Comparison of ENCODE assay signal across 8 cellular contexts in the genomic region with DNA sequence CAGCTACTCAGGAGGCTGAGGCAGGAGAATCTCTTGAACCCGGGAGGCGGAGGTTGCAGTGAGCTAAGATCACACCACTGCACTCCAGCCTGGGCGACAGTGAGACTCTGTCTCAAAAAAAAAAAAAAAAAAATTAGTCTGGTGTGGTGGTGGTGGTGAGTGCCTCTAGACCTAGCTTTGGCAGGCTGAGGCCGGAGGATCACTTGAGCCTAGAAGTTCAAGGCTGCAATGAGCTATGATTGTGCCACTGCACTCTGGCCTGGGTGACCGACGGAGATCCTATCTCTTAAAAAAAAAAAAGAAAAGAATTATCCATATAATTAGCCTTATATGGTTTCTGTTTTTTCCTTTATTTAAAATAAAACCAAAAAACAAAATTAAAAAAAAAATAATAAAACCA. TPM values are rescaled to one million over a fixed set of nuclear protein-coding genes. Genes with fewer than 3 reads are reported as not detected.
DNase-seq lines count a peak whose midpoint lies in the region; ATAC-seq, FAIRE-seq and TF ChIP-seq lines count a peak whose summit lies in the region.
"Not testable (repeated sequence)": the region's sequence is repeated elsewhere in the genome, so short reads cannot be mapped to it uniquely, and the experiment has no call there.

No MANE protein-coding gene starts in this region.

- not testable (repeated sequence) for H3K27me3 Mint-ChIP-seq in chondrocyte (ENCODE audit: low read depth)

- not testable (repeated sequence) for H3K9ac ChIP-seq in SU-DHL-6 (ENCODE audit: low read length); liver (ENCODE audit: low read depth in 1 of 2, low read length in 2 of 2); trophoblast cell (ENCODE audit: low read length)

- not testable (repeated sequence) for TF ChIP-seq CTCF in SU-DHL-6 (IDR thresholded peaks at IDR 0.05; ENCODE audit: insufficient read depth, low read length, poor library complexity, severe bottlenecking); chondrocyte (IDR thresholded peaks at IDR 0.05); liver (IDR thresholded peaks at IDR 0.05; ENCODE audit: low read depth, low read length, missing input control); stomach (IDR thresholded peaks at IDR 0.05)

- H4K8ac ChIP-seq in trophoblast cell (ENCODE audit: low read depth, low read length), result not testable (repeated sequence)

- H3K79me1 ChIP-seq in trophoblast cell (ENCODE audit: low read length), result not testable (repeated sequence)

- H3K18ac ChIP-seq in trophoblast cell (ENCODE audit: low read length), result not testable (repeated sequence)

- not testable (repeated sequence) for H3K23ac ChIP-seq in trophoblast cell (ENCODE audit: low read length)

- H3K27ac ChIP-seq in SU-DHL-6 (ENCODE audit: low read depth, low read length) (peak overlapping the region; percentile 55), stomach (peak overlapping the region in 3 of 5 donors; percentile 47 to 99 (median 62))
- not testable (repeated sequence) for H3K27ac ChIP-seq in liver (ENCODE audit: low read depth in 1 of 2, low read length in 2 of 2); trophoblast cell (ENCODE audit: low read depth, low read length)

- H3K4ac ChIP-seq in trophoblast cell (ENCODE audit: low read depth, low read length), result peak overlapping the region; percentile 98

- H3K4me3 ChIP-seq in SU-DHL-6 (ENCODE audit: insufficient read depth, low read length, poor library complexity, severe bottlenecking); liver (ENCODE audit: low read depth in 1 of 3, low read length in 3 of 3); trophoblast cell (ENCODE audit: low read depth, low read length); stomach: not testable (repeated sequence)

- H2BK12ac ChIP-seq in trophoblast cell (ENCODE audit: low read length), result not testable (repeated sequence)

- WGBS in liver, result 63% methylated on average over 6 of the region's 6 CpGs
- WGBS in trophoblast cell (ENCODE audit: extremely low coverage, insufficient coverage, insufficient read length), result no CpG with 5 or more reads among the region's 6 CpGs
- WGBS in stomach, 5 donors, result 90 to 96% (median 95%) methylated on average over 6 of the region's 6 CpGs

- H3K36me3 ChIP-seq in SU-DHL-6 (ENCODE audit: low read length), result peaks cover 19% of the 10 kb centered on the region; the same call in 1 of the 2 replicates
- H3K36me3 ChIP-seq in liver (ENCODE audit: control insufficient read depth in 4 of 4, insufficient read depth in 3 of 4, low read depth in 1 of 4, low read length in 3 of 4); trophoblast cell (ENCODE audit: control insufficient read depth in 1 of 2, insufficient read depth in 2 of 2, low read length in 2 of 2); stomach: not testable (repeated sequence)

- TF ChIP-seq POLR2A in stomach (IDR thresholded peaks at IDR 0.05), result not testable (repeated sequence)

- not testable (repeated sequence) for H3K14ac ChIP-seq in trophoblast cell (ENCODE audit: low read length)

- peaks cover 24% of the 10 kb centered on the region; the same call in 1 of the 2 replicates for H3F3A ChIP-seq in SU-DHL-6 (ENCODE audit: insufficient read depth)

- H3K79me2 ChIP-seq in SU-DHL-6 (ENCODE audit: insufficient read depth, low read length), result peaks cover 99% of the 10 kb centered on the region
- peaks cover 20% of the 10 kb centered on the region for H3K79me2 ChIP-seq in trophoblast cell (ENCODE audit: control insufficient read depth, insufficient read depth, low read length, poor library complexity)

- H2AK5ac ChIP-seq in trophoblast cell (ENCODE audit: low read length), result not testable (repeated sequence)

- H3K36me3 Mint-ChIP-seq in chondrocyte (ENCODE audit: low read depth), result not testable (repeated sequence)

- not testable (repeated sequence) for TF ChIP-seq RAD21 in liver (IDR thresholded peaks at IDR 0.05)

- H3K4me3 Mint-ChIP-seq in chondrocyte (ENCODE audit: unreplicated experiment), result not testable (repeated sequence)

- H4K91ac ChIP-seq in trophoblast cell (ENCODE audit: low read depth, low read length), result not testable (repeated sequence)

- not testable (repeated sequence) for H2BK120ac ChIP-seq in trophoblast cell (ENCODE audit: insufficient read depth, low read length, poor library complexity)

- ATAC-seq in left lobe of liver, result peak; percentile 52

- H3K27ac Mint-ChIP-seq in chondrocyte (ENCODE audit: unreplicated experiment), result peak overlapping the region; percentile 66

- peak overlapping the region; percentile 35 for H3K4me2 ChIP-seq in SU-DHL-6 (ENCODE audit: low read depth, low read length, poor library complexity, severe bottlenecking)
- not testable (repeated sequence) for H3K4me2 ChIP-seq in trophoblast cell (ENCODE audit: low read length)

- DNase-seq in chondrocyte (ENCODE audit: low spot score); frontal cortex (ENCODE audit: low spot score in 2 of 2); left lobe of liver (ENCODE audit: low spot score); trophoblast cell; stomach: not testable (repeated sequence)

- H2BK5ac ChIP-seq in trophoblast cell (ENCODE audit: low read depth, low read length, poor library complexity), result not testable (repeated sequence)

- H3K9me3 Mint-ChIP-seq in chondrocyte (ENCODE audit: low read depth), result not testable (repeated sequence)

- H3K27me3 ChIP-seq in SU-DHL-6 (ENCODE audit: low read length); liver (ENCODE audit: control insufficient read depth in 4 of 4, insufficient read depth in 4 of 4, low read length in 3 of 4); trophoblast cell (ENCODE audit: insufficient read depth, low read length); stomach: not testable (repeated sequence)

- intact Hi-C loops in stomach (cut with DNase I; ENCODE audit: low total_unique reads), result loop anchor here (10.0 kb wide), 1 partner anchor 69 kb away; no protein-coding TSS in a partner anchor

- H2AFZ ChIP-seq in SU-DHL-6 (ENCODE audit: low read depth, low read length, severe bottlenecking); trophoblast cell (ENCODE audit: insufficient read depth, low read length, poor library complexity): not testable (repeated sequence)

- H3K9me3 ChIP-seq in SU-DHL-6 (ENCODE audit: insufficient read depth, low read length); liver (ENCODE audit: control insufficient read depth in 4 of 4, low read length in 3 of 4); trophoblast cell (ENCODE audit: insufficient read depth, low read depth, low read length); stomach: not testable (repeated sequence)

- H3K4me1 ChIP-seq in liver (ENCODE audit: control insufficient read depth in 4 of 4, insufficient read depth in 4 of 4, low read length in 3 of 4), result peaks cover 4 to 39% (median 29%) of the 10 kb centered on the region in 4 donors
- H3K4me1 ChIP-seq in trophoblast cell (ENCODE audit: control insufficient read depth in 1 of 2, insufficient read depth in 2 of 2, low read length in 2 of 2), result not testable (repeated sequence)
- peaks cover 22 to 76% (median 47%) of the 10 kb centered on the region in 4 donors for H3K4me1 ChIP-seq in stomach

- H4K20me1 ChIP-seq in SU-DHL-6 (ENCODE audit: low read depth, low read length), result peaks cover 25% of the 10 kb centered on the region; the same call in 1 of the 2 replicates

- not testable (repeated sequence) for TF ChIP-seq EP300 in stomach (IDR thresholded peaks at IDR 0.05)

- FAIRE-seq in G401.6 (lab: Jason Lieb, UNC), result peak; percentile 66
- peak; percentile 13 for FAIRE-seq in frontal cortex (lab: Jason Lieb, UNC)

- H4K12ac ChIP-seq in trophoblast cell (ENCODE audit: low read depth, low read length), result not testable (repeated sequence)

- H3K9me2 ChIP-seq in SU-DHL-6 (replicated peaks; ENCODE audit: insufficient read depth, low read length), result not testable (repeated sequence)

- H3K4me1 Mint-ChIP-seq in chondrocyte (ENCODE audit: low read depth), result peaks cover 43% of the 10 kb centered on the region

TF ChIP-seq in liver, 16 proteins besides CTCF, POLR2A, EP300 and RAD21:
- TF ChIP-seq RXRA (IDR thresholded peaks at IDR 0.05), result peak in 1 of 2 donors; percentile 23
- TF ChIP-seq HNF4A (conservative IDR thresholded peaks at IDR 0.05), result peak; percentile 16 to 33
TF ChIP-seq in liver: peak in this region for 2; not testable (repeated sequence) for 14.

RNA-seq across cellular contexts. Expression of a gene that starts 10.1 kb away (rescaled TPM):
- total RNA-seq in chondrocyte, result 282 to 430 TPM (median 411 TPM) in 3 replicates
- total RNA-seq in frontal cortex, result 106 TPM
- 54.4 TPM for total RNA-seq in left lobe of liver
- total RNA-seq in liver, result 10 to 100 TPM; 36.1 to 40.7 TPM
- 10 to 100 TPM; 15.0 to 20.6 TPM for polyA plus RNA-seq in liver
- polyA plus RNA-seq in trophoblast cell (2013), result 204 and 206 TPM in 2 replicates
- total RNA-seq in stomach, result 100 to 1,000 TPM in 4 of 5 donors, 10 to 100 TPM in 1; 60.0 to 372 (median 258) TPM
- polyA plus RNA-seq in stomach, result 10 to 100 TPM; 53.5 to 62.4 (median 56.2) TPM
